8 cellular contexts compared by ENCODE assay signal in genomic region chr19:45769821-45770191, GRCh38. TPM values are rescaled to one million over a fixed set of nuclear protein-coding genes. Genes with fewer than 3 reads are reported as not detected.
DNase-seq lines count a peak whose midpoint lies in the region; ATAC-seq, FAIRE-seq and TF ChIP-seq lines count a peak whose summit lies in the region.

No MANE protein-coding gene starts in this region.

- H3K4me3 Mint-ChIP-seq in MCF 10A (ENCODE audit: unreplicated experiment), result peak overlapping the region; percentile 84

- DNase-seq in Right ventricle myocardium superior (peak; percentile 61), cardiac septum (ENCODE audit: low spot score) (no peak), Panc1 (ENCODE audit: low read depth, low spot score) (no peak), MCF 10A (ENCODE audit: unreplicated experiment) (peak; percentile 56), kidney epithelial cell (ENCODE audit: low read depth) (no peak), D721Med (ENCODE audit: insufficient read length, low spot score) (no peak)
- peak; percentile 30 to 42 for DNase-seq in stimulated activated CD4-positive, alpha-beta T cell treated with anti-CD3 and anti-CD28 coated beads, Interleukin-4, amount 100 ng/mL, for 48 hours (ENCODE audit: low read depth in 2 of 2)

- no peaks in the 10 kb centered on the region for H3K9me3 Mint-ChIP-seq in MCF 10A (ENCODE audit: unreplicated experiment)

- POLR2A ChIA-PET in Panc1 (lab: Charles Lee), result interaction anchor here (1.2 to 1.6 kb wide), 2 partner anchors 53 to 78 kb away, joined by 3 read pairs; partner anchors contain the start of genes QPCTL and SNRPD2
- POLR2A ChIA-PET in MCF 10A (lab: Yijun Ruan, JAX), result interaction anchor here (0.6 to 5.9 kb wide), 34 partner anchors 11 to 942 kb away, joined by 3 to 152 read pairs (median 6); partner anchors contain the start of genes CCDC61, DMPK, DMWD and FBXO46

- CTCF ChIA-PET in Panc1 (lab: Charles Lee) (interaction anchor here (0.6 to 2.1 kb wide), 6 partner anchors 13 to 95 kb away, joined by 4 to 13 read pairs (median 6); partner anchors contain the start of genes DMPK, FOXA3 and QPCTL), MCF 10A (lab: Yijun Ruan, JAX) (interaction anchor here (0.6 to 2.3 kb wide), 16 partner anchors 12 to 872 kb away, joined by 3 to 20 read pairs (median 4); partner anchors contain the start of genes DMPK, DMWD and FBXO46)

- no peak for FAIRE-seq in D721Med (lab: Jason Lieb, UNC)

- peaks cover 36% of the 10 kb centered on the region for H3K4me1 ChIP-seq in Panc1 (ENCODE audit: control insufficient read depth, insufficient read depth, low read length)

- no peak for TF ChIP-seq CTCF in Panc1 (IDR thresholded peaks at IDR 0.05)
- no peak for TF ChIP-seq CTCF in MCF 10A (IDR thresholded peaks at IDR 0.05; ENCODE audit: unreplicated experiment)
- TF ChIP-seq CTCF in kidney epithelial cell (IDR thresholded peaks at IDR 0.05; ENCODE audit: insufficient read depth, low read length, poor library complexity, severe bottlenecking), result no peak
- no peak for TF ChIP-seq CTCF in D721Med (IDR thresholded peaks at IDR 0.05; ENCODE audit: insufficient read depth, missing control alignments)

- peak overlapping the region; percentile 83 for H3K27ac ChIP-seq in Panc1 (ENCODE audit: low read length)

- intact Hi-C loops in Right ventricle myocardium superior (cut with DNase I) (loop anchor here (5.0 kb wide), 2 partner anchors 32 to 53 kb away; no protein-coding TSS in a partner anchor), cardiac septum (cut with DNase I) (loop anchor here (1.0 to 2.0 kb wide), 5 partner anchors 13 to 77 kb away; partner anchors contain the start of genes DMPK and QPCTL), Panc1 (cut with micrococcal nuclease; ENCODE audit: unreplicated experiment) (loop anchor here (10.0 kb wide), 1 partner anchor 65 kb away; no protein-coding TSS in a partner anchor), MCF 10A (cut with micrococcal nuclease) (loop anchor here (1.0 to 2.0 kb wide), 4 partner anchors 9 to 113 kb away; partner anchors contain the start of gene QPCTL)

- in situ Hi-C loops in Panc1 (cut with HindIII; ENCODE audit: low pct_unique_long_range_greater_than_20kb, low sequenced_read_pairs), result no loop called here

- H3K27ac Mint-ChIP-seq in MCF 10A (ENCODE audit: low read depth, unreplicated experiment), result peak overlapping the region; percentile 82

- no peaks in the 10 kb centered on the region for H3K9me3 ChIP-seq in Panc1 (ENCODE audit: control insufficient read depth, insufficient read depth, low read depth, low read length)

- ATAC-seq in Right ventricle myocardium superior (ENCODE audit: poor library complexity) (peak; percentile 0), Panc1 (peak; percentile 5; the same call in 1 of the 2 replicates), HG03095 (IDR thresholded peaks at IDR 0.05; ENCODE audit: unreplicated experiment) (no peak)

- H3K4me3 ChIP-seq in Panc1 (ENCODE audit: low read depth in 2 of 2, low read length in 2 of 2) (peak overlapping the region; percentile 45 to 53), kidney epithelial cell (ENCODE audit: low read depth, low read length) (peak overlapping the region; percentile 43)

- H3K36me3 Mint-ChIP-seq in MCF 10A (ENCODE audit: insufficient read depth, unreplicated experiment), result peaks cover 37% of the 10 kb centered on the region

- H3K27me3 ChIP-seq in Panc1 (ENCODE audit: control insufficient read depth, insufficient read depth, low read length), result no peaks in the 10 kb centered on the region
- H3K27me3 ChIP-seq in kidney epithelial cell (ENCODE audit: control insufficient read depth, insufficient read depth, low read length), result no peaks in the 10 kb centered on the region

- H3K27me3 Mint-ChIP-seq in MCF 10A (ENCODE audit: insufficient read depth, unreplicated experiment), result no peaks in the 10 kb centered on the region

- BruUV-seq in Panc1 (replicated peaks; lab: Mats Ljungman, UMichigan) (TSS peak; percentile 77), MCF 10A (replicated peaks; lab: Mats Ljungman, UMichigan) (no TSS peak)

- H3K36me3 ChIP-seq in Panc1 (ENCODE audit: control insufficient read depth, insufficient read depth, low read length) (no peaks in the 10 kb centered on the region; the same call in 1 of the 2 replicates), kidney epithelial cell (ENCODE audit: control insufficient read depth, insufficient read depth, low read length) (peaks cover 1% of the 10 kb centered on the region)

- H3K4me1 Mint-ChIP-seq in MCF 10A (ENCODE audit: insufficient read depth, unreplicated experiment), result peaks cover 12% of the 10 kb centered on the region

RNA-seq across cellular contexts. Expression of gene SIX5, which starts 0.8 kb away (rescaled TPM):
- 22.0 TPM for total RNA-seq in Right ventricle myocardium superior
- total RNA-seq in cardiac septum, result 20.7 TPM
- 38.7 TPM for total RNA-seq in Panc1 (2021; ENCODE audit: unreplicated experiment)
- polyA plus RNA-seq in Panc1 (2012; ENCODE audit: insufficient read length), result 55.2 TPM
- 17.3 and 19.6 TPM in 2 replicates for total RNA-seq in MCF 10A (2022)
- total RNA-seq in kidney epithelial cell, result 11.7 and 16.9 TPM in 2 replicates

RNA-seq across cellular contexts. Expression of gene DMPK, which starts 12.5 kb away (rescaled TPM):
- total RNA-seq in Right ventricle myocardium superior (237 TPM), cardiac septum (441 TPM), Panc1 (2021; ENCODE audit: unreplicated experiment) (119 TPM), MCF 10A (2022) (40.5 and 52.4 TPM in 2 replicates), kidney epithelial cell (17.7 and 17.8 TPM in 2 replicates)
- 151 TPM for polyA plus RNA-seq in Panc1 (2012; ENCODE audit: insufficient read length)

RNA-seq across cellular contexts. Expression of gene DMWD, which starts 22.8 kb away (rescaled TPM):
- 57.2 TPM for total RNA-seq in Right ventricle myocardium superior
- 120 TPM for total RNA-seq in cardiac septum
- total RNA-seq in Panc1 (2021; ENCODE audit: unreplicated experiment), result 64.6 TPM
- polyA plus RNA-seq in Panc1 (2012; ENCODE audit: insufficient read length), result 40.8 TPM
- total RNA-seq in MCF 10A (2022), result 57.5 and 71.6 TPM in 2 replicates
- total RNA-seq in kidney epithelial cell, result 29.9 and 35.8 TPM in 2 replicates

RNA-seq across cellular contexts. Expression of gene MEIOSIN, which starts 36.6 kb away (rescaled TPM):
- total RNA-seq in Right ventricle myocardium superior, result not detected
- not detected for total RNA-seq in cardiac septum
- not detected for total RNA-seq in Panc1 (2021; ENCODE audit: unreplicated experiment)
- not detected for polyA plus RNA-seq in Panc1 (2012; ENCODE audit: insufficient read length)
- not detected in 2 replicates for total RNA-seq in MCF 10A (2022)
- total RNA-seq in kidney epithelial cell, result not detected in 2 replicates

RNA-seq across cellular contexts. Expression of gene FBXO46, which starts 39.1 kb away (rescaled TPM):
- total RNA-seq in Right ventricle myocardium superior (14.5 TPM), cardiac septum (8.2 TPM), Panc1 (2021; ENCODE audit: unreplicated experiment) (25.1 TPM), MCF 10A (2022) (13.6 and 15.0 TPM in 2 replicates), kidney epithelial cell (13.0 and 15.8 TPM in 2 replicates)
- polyA plus RNA-seq in Panc1 (2012; ENCODE audit: insufficient read length), result 11.6 TPM

Comparison
In these comparisons a context has a peak if more than half of its experiments do, and no peak if none do; other contexts are left out.
1. DNase-seq: peak in Right ventricle myocardium superior (single experiment), MCF 10A (single experiment) and stimulated activated CD4-positive, alpha-beta T cell treated with anti-CD3 and anti-CD28 coated beads, Interleukin-4, amount 100 ng/mL, for 48 hours (2 of 2); none in cardiac septum (single experiment), Panc1 (single experiment), kidney epithelial cell (single experiment) and D721Med (single experiment).